9 cellular contexts compared by ENCODE assay signal in genomic region chr3:120678331-120678845, GRCh38. TPM values are rescaled to one million over a fixed set of nuclear protein-coding genes. Genes with fewer than 3 reads are reported as not detected.
DNase-seq lines count a peak whose midpoint lies in the region; ATAC-seq lines count a peak whose summit lies in the region.
"Had no signal": no experiment of that assay in that cellular context is flagged by ENCODE, and none has a peak within 500 bp of the region (broad histone marks: within the 10 kb centered on the region; RNA-seq: fewer than 3 reads in every experiment).

No MANE protein-coding gene starts in this region.

- in situ Hi-C loops in ACHN (cut with HindIII; ENCODE audit: low pct_ligation_motif_present, low pct_unique_long_range_greater_than_20kb, low sequenced_read_pairs) = no loop called here

- no peaks in the 10 kb centered on the region for H3K4me1 Mint-ChIP-seq in immature natural killer cell

- no peaks in the 10 kb centered on the region for H3K36me3 Mint-ChIP-seq in immature natural killer cell
- H3K36me3 Mint-ChIP-seq: natural killer cell had no signal

- H3K36me3 ChIP-seq in esophagus (ENCODE audit: control insufficient read depth in 2 of 2, insufficient read depth in 2 of 2, low read length in 1 of 2) = no peaks in the 10 kb centered on the region
- no peaks in the 10 kb centered on the region for H3K36me3 ChIP-seq in muscle layer of duodenum (ENCODE audit: control insufficient read depth in 1 of 2, insufficient read depth in 2 of 2, low read length in 2 of 2)

- no peaks in the 10 kb centered on the region for H3K9me3 ChIP-seq in esophagus (ENCODE audit: control insufficient read depth in 2 of 2, insufficient read depth in 1 of 2, low read depth in 1 of 2, low read length in 1 of 2)
- H3K9me3 ChIP-seq in muscle layer of duodenum (ENCODE audit: control insufficient read depth in 1 of 2, low read length in 2 of 2) = no peaks in the 10 kb centered on the region

- H3K27ac ChIP-seq in esophagus (ENCODE audit: low read depth in 2 of 2, low read length in 1 of 2) = peak overlapping the region; percentile 7 to 13
- H3K27ac ChIP-seq in muscle layer of duodenum (ENCODE audit: low read length) = peak overlapping the region; percentile 52

- 7 to 10% methylated on average over 5 of the region's 5 CpGs for WGBS in esophagus, 2 donors

- peak; percentile 83 for DNase-seq in ACHN
- DNase-seq in SHP77 (lab: John Stamatoyannopoulos, UW) = peak; percentile 45 to 61
- DNase-seq in T-helper 9 cell = no peak
- no peak for DNase-seq in immature natural killer cell
- DNase-seq: natural killer cell had no signal

- H3K9me3 Mint-ChIP-seq in immature natural killer cell = peaks cover 0 to 5% (median 0%) of the 10 kb centered on the region in 6 donors
- H3K9me3 Mint-ChIP-seq: natural killer cell had no signal

- H3K27me3 Mint-ChIP-seq in immature natural killer cell (ENCODE audit: low read depth in 3 of 3) = peaks cover 4 to 5% (median 4%) of the 10 kb centered on the region in 3 donors

- H3K4me1 ChIP-seq in esophagus (ENCODE audit: control insufficient read depth in 2 of 2, insufficient read depth in 2 of 2, low read length in 1 of 2) = no peaks in the 10 kb centered on the region
- H3K4me1 ChIP-seq in muscle layer of duodenum (ENCODE audit: control insufficient read depth in 1 of 2, insufficient read depth in 2 of 2, low read length in 2 of 2) = peaks cover 0 to 11% of the 10 kb centered on the region in 2 donors

- no peak overlapping the region for H3K4me3 Mint-ChIP-seq in immature natural killer cell
- H3K4me3 Mint-ChIP-seq: natural killer cell had no signal

- H3K27ac Mint-ChIP-seq in immature natural killer cell = peak overlapping the region in 1 of 6 donors; percentile 31
- H3K27ac Mint-ChIP-seq: natural killer cell had no signal

- peak; percentile 91 for ATAC-seq in GM19324 (IDR thresholded peaks at IDR 0.05; ENCODE audit: low FRiP score, unreplicated experiment)
- peak; percentile 95 for ATAC-seq in HG03196 (IDR thresholded peaks at IDR 0.05; ENCODE audit: unreplicated experiment)

- no peak overlapping the region for H3K4me3 ChIP-seq in esophagus (ENCODE audit: low read depth in 1 of 2, low read length in 2 of 2)
- H3K4me3 ChIP-seq in muscle layer of duodenum (ENCODE audit: low read depth in 1 of 2, low read length in 2 of 2) = peak overlapping the region; percentile 7 to 43

- H3K27me3 ChIP-seq in esophagus (ENCODE audit: control insufficient read depth in 1 of 2, insufficient read depth in 2 of 2, low read length in 2 of 2) = no peaks in the 10 kb centered on the region
- H3K27me3 ChIP-seq in muscle layer of duodenum (ENCODE audit: low read depth, low read length) = no peaks in the 10 kb centered on the region

RNA-seq across cellular contexts. Expression of gene HGD, which starts 3.7 kb away (rescaled TPM):
- polyA plus RNA-seq in esophagus (under 1 TPM; 0.06 TPM), immature natural killer cell (1 to 10 TPM in 2 of 3 donors, not detected in 1; 1.2 to 2.5 TPM)

Comparison
In these comparisons a context has a peak if more than half of its experiments do, and no peak if none do; other contexts are left out.
1. DNase-seq: peak in ACHN (single experiment) and SHP77 (2 of 2); none in T-helper 9 cell (single experiment) and immature natural killer cell (0 of 3).
2. H3K4me3 ChIP-seq: peak in muscle layer of duodenum (2 of 2); none in esophagus (0 of 2).